Comparison of ENCODE assay signal across 1 cellular context in the genomic region with DNA sequence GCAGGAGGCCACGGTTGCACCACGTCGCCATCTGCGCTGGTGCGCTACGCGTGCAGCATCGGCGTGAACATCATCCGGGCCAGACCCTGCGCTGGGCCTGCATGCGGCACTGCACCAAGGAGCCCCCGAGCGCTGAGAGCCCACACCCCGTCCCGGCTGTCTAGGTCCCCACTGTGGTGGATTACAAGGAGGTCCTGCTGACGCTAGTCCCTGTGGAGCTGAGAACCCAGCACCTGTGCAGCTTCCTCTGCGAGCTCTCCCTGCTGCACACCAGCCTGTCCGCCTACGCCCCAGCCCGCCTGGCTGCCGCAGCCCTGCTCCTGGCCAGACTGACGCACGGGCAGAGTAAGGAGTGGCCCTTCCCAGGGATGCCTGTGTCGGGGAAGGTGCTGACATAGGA.
TF ChIP-seq lines count a peak whose summit lies in the region.

No MANE protein-coding gene starts in this region.

TF ChIP-seq in GM12878, 131 proteins besides CTCF, POLR2A, EP300 and RAD21:
- TF ChIP-seq RB1 (IDR thresholded peaks at IDR 0.05; ENCODE audit: borderline replicate concordance): no peak
- TF ChIP-seq ZNF207 (IDR thresholded peaks at IDR 0.05; ENCODE audit: borderline replicate concordance): no peak
- TF ChIP-seq, protein P1, sequence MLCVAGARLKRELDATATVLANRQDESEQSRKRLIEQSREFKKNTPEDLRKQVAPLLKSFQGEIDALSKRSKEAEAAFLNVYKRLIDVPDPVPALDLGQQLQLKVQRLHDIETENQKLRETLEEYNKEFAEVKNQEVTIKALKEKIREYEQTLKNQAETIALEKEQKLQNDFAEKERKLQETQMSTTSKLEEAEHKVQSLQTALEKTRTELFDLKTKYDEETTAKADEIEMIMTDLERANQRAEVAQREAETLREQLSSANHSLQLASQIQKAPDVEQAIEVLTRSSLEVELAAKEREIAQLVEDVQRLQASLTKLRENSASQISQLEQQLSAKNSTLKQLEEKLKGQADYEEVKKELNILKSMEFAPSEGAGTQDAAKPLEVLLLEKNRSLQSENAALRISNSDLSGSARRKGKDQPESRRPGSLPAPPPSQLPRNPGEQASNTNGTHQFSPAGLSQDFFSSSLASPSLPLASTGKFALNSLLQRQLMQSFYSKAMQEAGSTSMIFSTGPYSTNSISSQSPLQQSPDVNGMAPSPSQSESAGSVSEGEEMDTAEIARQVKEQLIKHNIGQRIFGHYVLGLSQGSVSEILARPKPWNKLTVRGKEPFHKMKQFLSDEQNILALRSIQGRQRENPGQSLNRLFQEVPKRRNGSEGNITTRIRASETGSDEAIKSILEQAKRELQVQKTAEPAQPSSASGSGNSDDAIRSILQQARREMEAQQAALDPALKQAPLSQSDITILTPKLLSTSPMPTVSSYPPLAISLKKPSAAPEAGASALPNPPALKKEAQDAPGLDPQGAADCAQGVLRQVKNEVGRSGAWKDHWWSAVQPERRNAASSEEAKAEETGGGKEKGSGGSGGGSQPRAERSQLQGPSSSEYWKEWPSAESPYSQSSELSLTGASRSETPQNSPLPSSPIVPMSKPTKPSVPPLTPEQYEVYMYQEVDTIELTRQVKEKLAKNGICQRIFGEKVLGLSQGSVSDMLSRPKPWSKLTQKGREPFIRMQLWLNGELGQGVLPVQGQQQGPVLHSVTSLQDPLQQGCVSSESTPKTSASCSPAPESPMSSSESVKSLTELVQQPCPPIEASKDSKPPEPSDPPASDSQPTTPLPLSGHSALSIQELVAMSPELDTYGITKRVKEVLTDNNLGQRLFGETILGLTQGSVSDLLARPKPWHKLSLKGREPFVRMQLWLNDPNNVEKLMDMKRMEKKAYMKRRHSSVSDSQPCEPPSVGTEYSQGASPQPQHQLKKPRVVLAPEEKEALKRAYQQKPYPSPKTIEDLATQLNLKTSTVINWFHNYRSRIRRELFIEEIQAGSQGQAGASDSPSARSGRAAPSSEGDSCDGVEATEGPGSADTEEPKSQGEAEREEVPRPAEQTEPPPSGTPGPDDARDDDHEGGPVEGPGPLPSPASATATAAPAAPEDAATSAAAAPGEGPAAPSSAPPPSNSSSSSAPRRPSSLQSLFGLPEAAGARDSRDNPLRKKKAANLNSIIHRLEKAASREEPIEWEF (IDR thresholded peaks at IDR 0.05; ENCODE audit: insufficient replicate concordance, low read depth, low read length): no peak
- no peak for TF ChIP-seq BCL11A (IDR thresholded peaks at IDR 0.05; ENCODE audit: low read depth, low read length)
- TF ChIP-seq CHD4 (IDR thresholded peaks at IDR 0.05): no peak
- TF ChIP-seq, protein P2, sequence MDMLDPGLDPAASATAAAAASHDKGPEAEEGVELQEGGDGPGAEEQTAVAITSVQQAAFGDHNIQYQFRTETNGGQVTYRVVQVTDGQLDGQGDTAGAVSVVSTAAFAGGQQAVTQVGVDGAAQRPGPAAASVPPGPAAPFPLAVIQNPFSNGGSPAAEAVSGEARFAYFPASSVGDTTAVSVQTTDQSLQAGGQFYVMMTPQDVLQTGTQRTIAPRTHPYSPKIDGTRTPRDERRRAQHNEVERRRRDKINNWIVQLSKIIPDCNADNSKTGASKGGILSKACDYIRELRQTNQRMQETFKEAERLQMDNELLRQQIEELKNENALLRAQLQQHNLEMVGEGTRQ (IDR thresholded peaks at IDR 0.05; ENCODE audit: borderline replicate concordance, low read depth, low read length): no peak
- no peak for TF ChIP-seq CBFB (IDR thresholded peaks at IDR 0.05; ENCODE audit: low read depth)
- no peak for TF ChIP-seq ASH2L (IDR thresholded peaks at IDR 0.05; ENCODE audit: borderline replicate concordance, low read depth)
- TF ChIP-seq EED (IDR thresholded peaks at IDR 0.05; ENCODE audit: low read depth): no peak
- TF ChIP-seq BHLHE40 (IDR thresholded peaks at IDR 0.05; ENCODE audit: borderline replicate concordance in 1 of 2, low read depth in 2 of 2, low read length in 1 of 2): no peak
- no peak for TF ChIP-seq SREBF1 (IDR thresholded peaks at IDR 0.05; ENCODE audit: low read length)
TF ChIP-seq in GM12878: peak in this region for 0.
